ENCODE assay signal across 15 cellular contexts in genomic region chr21:45866473-45867010, GRCh38.
"Had no signal": no experiment of that assay in that cellular context is flagged by ENCODE, and none has a peak within 500 bp of the region (broad histone marks: within the 10 kb centered on the region; RNA-seq: fewer than 3 reads in every experiment).

No MANE protein-coding gene starts in this region.

- H3K4me3 ChIP-seq: esophagus squamous epithelium, lower lobe of right lung, suprapubic skin had no signal

- H3K9me3 ChIP-seq: esophagus squamous epithelium, lower lobe of right lung, suprapubic skin had no signal

- H3K36me3 Mint-ChIP-seq: activated naive CD4-positive, alpha-beta T cell treated with anti-CD3 and anti-CD28 coated beads, Interleukin-2, amount 50 U/mL, for 72 hours had no signal

- H3K9me3 Mint-ChIP-seq: activated naive CD4-positive, alpha-beta T cell treated with anti-CD3 and anti-CD28 coated beads, Interleukin-2, amount 50 U/mL, for 72 hours had no signal

- ATAC-seq: activated naive CD4-positive, alpha-beta T cell treated with anti-CD3 and anti-CD28 coated beads, Interleukin-2, amount 50 U/mL, for 72 hours; lower lobe of right lung had no signal

- H3K36me3 ChIP-seq: esophagus squamous epithelium, lower lobe of right lung, suprapubic skin had no signal

- DNase-seq: activated CD4-positive, alpha-beta T cell treated with anti-CD3 and anti-CD28 coated beads, Interleukin-2, amount 50 U/mL, for 48 hours; activated gamma-delta T cell; activated T-cell treated with anti-CD3 and anti-CD28 coated beads, Interleukin-2, amount 50 U/mL, for 48 hours; cortex of kidney; effector CD4-positive, alpha-beta T cell; esophagus squamous epithelium; midbrain; stimulated activated CD4-positive, alpha-beta T cell treated with anti-CD3 and anti-CD28 coated beads, Interleukin-15, amount 100 ng/mL, for 24 hours; stimulated activated CD4-positive, alpha-beta T cell treated with anti-CD3 and anti-CD28 coated beads, Interleukin-4, amount 100 ng/mL, for 1 hour; stimulated activated naive CD4-positive, alpha-beta T cell treated with Interleukin-2 at 50 U/mL for 16 hours; T-helper 9 cell; trophoblast cell had no signal

- H3K27ac ChIP-seq: esophagus squamous epithelium, lower lobe of right lung, suprapubic skin had no signal

- H3K4me1 ChIP-seq: esophagus squamous epithelium, lower lobe of right lung, suprapubic skin had no signal
